ENCODE assay signal across 24 cellular contexts in genomic region chr20:63882257-63883208, GRCh38. TPM values are rescaled to one million over a fixed set of nuclear protein-coding genes. Genes with fewer than 3 reads are reported as not detected.
"Had no signal": no experiment of that assay in that cellular context is flagged by ENCODE, and none has a peak within 500 bp of the region (broad histone marks: within the 10 kb centered on the region; RNA-seq: fewer than 3 reads in every experiment).

No MANE protein-coding gene starts in this region.

- ATAC-seq: activated T-cell treated with anti-CD3 and anti-CD28 coated beads, Interleukin-2, amount 50 U/mL, for 4 hours; esophagus mucosa; gastrocnemius medialis; heart left ventricle; left ventricle myocardium superior had no signal

- H3K27ac ChIP-seq: breast epithelium, heart left ventricle, thyroid gland had no signal

- H3K9me3 Mint-ChIP-seq: activated T-cell treated with anti-CD3 and anti-CD28 coated beads, Interleukin-2, amount 50 U/mL, for 4 hours; neural crest cell had no signal

- DNase-seq: activated CD4-positive, alpha-beta T cell treated with anti-CD3 and anti-CD28 coated beads, Interleukin-2, amount 50 U/mL, for 1 hour; activated CD4-positive, CD25-positive, alpha-beta regulatory T cell treated with anti-CD3 and anti-CD28 coated beads, Interleukin-2, amount 50 U/mL, for 72 hours; activated CD8-positive, alpha-beta memory T cell treated with anti-CD3 and anti-CD28 coated beads, Interleukin-2, amount 50 U/mL, for 4 hours; activated effector memory CD4-positive, alpha-beta T cell treated with Interleukin-2 at 50 U/mL for 16 hours; activated naive CD4-positive, alpha-beta T cell treated with anti-CD3 and anti-CD28 coated beads, Interleukin-2, amount 50 U/mL, for 16 hours; activated T-cell treated with anti-CD3 and anti-CD28 coated beads, Interleukin-2, amount 50 U/mL, for 4 hours; cerebellar nuclear complex; effector CD4-positive, alpha-beta T cell; gastrocnemius medialis; heart left ventricle; kidney; left ventricle myocardium superior; stimulated activated CD4-positive, alpha-beta T cell treated with anti-CD3 and anti-CD28 coated beads, Interleukin-12 subunit alpha, Interleukin-12 subunit beta, amount 100 ng/mL, for 4 hours; stimulated activated CD4-positive, alpha-beta T cell treated with anti-CD3 and anti-CD28 coated beads, Interleukin-1b, Interleukin-23, amount 100 ng/mL, for 48 hours; stimulated activated CD8-positive, alpha-beta memory T cell treated with anti-CD3 and anti-CD28 coated beads, Interleukin-4, amount 100 ng/mL, for 48 hours; stimulated activated naive CD4-positive, alpha-beta T cell; thyroid gland had no signal

- H3K27me3 ChIP-seq: breast epithelium, gastrocnemius medialis, heart left ventricle, thyroid gland had no signal

- H3K4me3 ChIP-seq: breast epithelium, gastrocnemius medialis, heart left ventricle, thyroid gland had no signal

- H3K4me3 Mint-ChIP-seq: activated T-cell treated with anti-CD3 and anti-CD28 coated beads, Interleukin-2, amount 50 U/mL, for 4 hours; neural crest cell had no signal

- H3K4me1 Mint-ChIP-seq: neural crest cell had no signal

- H3K4me1 ChIP-seq: breast epithelium, thyroid gland had no signal

- H3K9me3 ChIP-seq: breast epithelium, gastrocnemius medialis, heart left ventricle, thyroid gland had no signal

RNA-seq across cellular contexts. Expression of gene ABHD16B, which starts 21.2 kb away (rescaled TPM):
- total RNA-seq: activated T-cell treated with anti-CD3 and anti-CD28 coated beads, Interleukin-2, amount 50 U/mL, for 4 hours; astrocyte; breast epithelium; esophagus mucosa; gastrocnemius medialis; heart left ventricle; kidney; left ventricle myocardium superior; myocyte; neural crest cell; renal cortical epithelial cell; thyroid gland; ureter had no signal
